In genomic region chr17:8160224-8160577, GRCh38 we compare ENCODE assay signal across 9 cellular contexts. TPM values are rescaled to one million over a fixed set of nuclear protein-coding genes. Genes with fewer than 3 reads are reported as not detected.
DNase-seq lines count a peak whose midpoint lies in the region; ATAC-seq and TF ChIP-seq lines count a peak whose summit lies in the region.
"Had no signal": no experiment of that assay in that cellular context is flagged by ENCODE, and none has a peak within 500 bp of the region (broad histone marks: within the 10 kb centered on the region; RNA-seq: fewer than 3 reads in every experiment).

No MANE protein-coding gene starts in this region.

- no peak for TF ChIP-seq EP300 in transverse colon (IDR thresholded peaks at IDR 0.05; ENCODE audit: low read depth)

- H3K9me3 ChIP-seq in heart left ventricle, result no peaks in the 10 kb centered on the region
- H3K9me3 ChIP-seq in adrenal gland (replicated peaks in 1 of 3), result no peaks in the 10 kb centered on the region
- no peaks in the 10 kb centered on the region for H3K9me3 ChIP-seq in transverse colon

- H3K9me3 Mint-ChIP-seq in natural killer cell, result no peaks in the 10 kb centered on the region

- peaks cover 47 to 65% of the 10 kb centered on the region in 2 donors for H3K4me1 Mint-ChIP-seq in natural killer cell

- H3K27me3 Mint-ChIP-seq in natural killer cell (ENCODE audit: low read depth in 2 of 2), result no peaks in the 10 kb centered on the region

- no peak for ATAC-seq in left cardiac atrium
- ATAC-seq in heart left ventricle, result no peak
- ATAC-seq in natural killer cell, result no peak
- ATAC-seq in GM18520 (IDR thresholded peaks at IDR 0.05; ENCODE audit: unreplicated experiment), result no peak

- H3K4me3 ChIP-seq in heart left ventricle (no peak overlapping the region), adrenal gland (no peak overlapping the region), transverse colon (no peak overlapping the region)

- H3K27ac Mint-ChIP-seq in natural killer cell, result no peak overlapping the region

- 54 to 65% (median 58%) methylated on average over 4 of the region's 4 CpGs for WGBS in heart left ventricle, 4 donors
- 51 to 59% (median 52%) methylated on average over 3 to 4 of the region's 4 CpGs for WGBS in adrenal gland, 4 donors
- WGBS in transverse colon (ENCODE audit: low coverage in 1 of 2), 2 donors, result 52 to 85% methylated on average over 2 to 4 of the region's 4 CpGs

- H3K27ac ChIP-seq in heart left ventricle (peak overlapping the region in 6 of 12 donors; percentile 47 to 100 (median 100)), adrenal gland (peak overlapping the region in 3 of 5 donors; percentile 16 to 100 (median 29)), transverse colon (peak overlapping the region; percentile 93 to 100 (median 97))

- intact Hi-C loops in left cardiac atrium (cut with DNase I), result no loop called here
- intact Hi-C loops in heart left ventricle (cut with DNase I), result loop anchor here in 3 of 10 donors (5.0 kb wide), 1 partner anchor 38 kb away; the partner anchor contains the start of gene HES7 (in 3 of the 3)
- intact Hi-C loops in adrenal gland (cut with DNase I), result no loop called here
- intact Hi-C loops in natural killer cell (cut with micrococcal nuclease), result no loop called here
- intact Hi-C loops in transverse colon (cut with DNase I; ENCODE audit: low total_unique reads), result no loop called here

- H3K4me3 Mint-ChIP-seq in natural killer cell, result peak overlapping the region; percentile 82

- H3K36me3 ChIP-seq in heart left ventricle, result peaks cover 0 to 33% (median 22%) of the 10 kb centered on the region in 9 donors
- peaks cover 0 to 20% of the 10 kb centered on the region in 2 donors for H3K36me3 ChIP-seq in adrenal gland (replicated peaks in 1 of 2)
- H3K36me3 ChIP-seq in transverse colon, result peaks cover 0 to 3% (median 0%) of the 10 kb centered on the region in 4 donors

- no peak for TF ChIP-seq CTCF in heart left ventricle (IDR thresholded peaks at IDR 0.05)
- TF ChIP-seq CTCF in adrenal gland (IDR thresholded peaks at IDR 0.05), result no peak
- no peak for TF ChIP-seq CTCF in natural killer cell (IDR thresholded peaks at IDR 0.05)
- no peak for TF ChIP-seq CTCF in transverse colon (IDR thresholded peaks at IDR 0.05)

- H3K36me3 Mint-ChIP-seq in natural killer cell, result no peaks in the 10 kb centered on the region

- no peaks in the 10 kb centered on the region for H3K27me3 ChIP-seq in heart left ventricle
- H3K27me3 ChIP-seq in adrenal gland, result no peaks in the 10 kb centered on the region
- H3K27me3 ChIP-seq in transverse colon, result no peaks in the 10 kb centered on the region

- DNase-seq in left cardiac atrium (peak; percentile 12), heart left ventricle (no peak), adrenal gland (no peak), natural killer cell (no peak), transverse colon (no peak), foreskin melanocyte (no peak)
- DNase-seq in activated CD4-positive, alpha-beta T cell treated with anti-CD3 and anti-CD28 coated beads for 1 hour, result no peak
- DNase-seq: NCI-H774 had no signal

- in situ Hi-C loops in transverse colon (cut with MboI; ENCODE audit: low pct_ligation_motif_present in 1 of 4, low pct_unique_long_range_greater_than_20kb in 1 of 4, low sequenced_read_pairs in 3 of 4), result no loop called here

- H3K4me1 ChIP-seq in heart left ventricle (peaks cover 25 to 74% (median 47%) of the 10 kb centered on the region in 12 donors), adrenal gland (replicated peaks in 1 of 2) (peaks cover 36 to 48% of the 10 kb centered on the region in 2 donors), transverse colon (peaks cover 33 to 66% (median 48%) of the 10 kb centered on the region in 4 donors)

- TF ChIP-seq POLR2A in heart left ventricle (IDR thresholded peaks at IDR 0.05) (no peak), adrenal gland (IDR thresholded peaks at IDR 0.05) (no peak), transverse colon (IDR thresholded peaks at IDR 0.05) (no peak)

RNA-seq across cellular contexts. Expression of gene VAMP2, which starts 2.5 kb away (rescaled TPM):
- total RNA-seq in left cardiac atrium, result 10 to 100 TPM; 59.1 to 72.3 TPM
- total RNA-seq in heart left ventricle, result 10 to 100 TPM; 21.5 to 67.2 (median 51.1) TPM
- 10 to 100 TPM; 49.0 to 50.6 TPM for polyA plus RNA-seq in heart left ventricle
- 100 to 1,000 TPM in 2 of 8 donors, 10 to 100 TPM in 6; 18.8 to 139 (median 61.5) TPM for total RNA-seq in adrenal gland
- 100 to 1,000 TPM in 1 of 3 donors, 10 to 100 TPM in 2; 65.8 to 206 (median 81.2) TPM for polyA plus RNA-seq in adrenal gland
- 100 to 1,000 TPM; 191 to 315 (median 234) TPM for total RNA-seq in natural killer cell
- 10 to 100 TPM; 20.9 to 49.4 (median 30.1) TPM for total RNA-seq in transverse colon

RNA-seq across cellular contexts. Expression of gene PER1, which starts 8.0 kb away (rescaled TPM):
- 100 to 1,000 TPM; 125 to 134 TPM for total RNA-seq in left cardiac atrium
- total RNA-seq in heart left ventricle, result 100 to 1,000 TPM in 3 of 9 donors, 10 to 100 TPM in 6; 40.2 to 132 (median 86.3) TPM
- 100 to 1,000 TPM in 1 of 2 donors, 10 to 100 TPM in 1; 96.2 to 164 TPM for polyA plus RNA-seq in heart left ventricle
- total RNA-seq in adrenal gland, result 100 to 1,000 TPM in 5 of 8 donors, 10 to 100 TPM in 3; 40.1 to 295 (median 108) TPM
- polyA plus RNA-seq in adrenal gland, result 100 to 1,000 TPM in 2 of 3 donors, 10 to 100 TPM in 1; 12.4 to 360 (median 161) TPM
- total RNA-seq in natural killer cell, result 1,000 to 10,000 TPM in 1 of 3 donors, 100 to 1,000 TPM in 2; 636 to 1,422 (median 923) TPM
- 100 to 1,000 TPM in 2 of 4 donors, 10 to 100 TPM in 2; 55.9 to 211 (median 109) TPM for total RNA-seq in transverse colon

RNA-seq across cellular contexts. Expression of gene TMEM107, which starts 16.0 kb away (rescaled TPM):
- total RNA-seq in left cardiac atrium (1 to 10 TPM; 6.8 to 8.0 TPM), heart left ventricle (10 to 100 TPM in 3 of 9 donors, 1 to 10 TPM in 6; 5.3 to 16.4 (median 8.4) TPM), adrenal gland (10 to 100 TPM in 7 of 8 donors, 1 to 10 TPM in 1; 6.2 to 31.9 (median 20.1) TPM), natural killer cell (100 to 1,000 TPM in 1 of 3 donors, 10 to 100 TPM in 2; 48.9 to 101 (median 96.1) TPM), transverse colon (10 to 100 TPM in 2 of 4 donors, 1 to 10 TPM in 2; 1.5 to 74.6 (median 18.3) TPM)
- polyA plus RNA-seq in heart left ventricle (1 to 10 TPM; 3.8 to 8.9 TPM), adrenal gland (10 to 100 TPM in 2 of 3 donors, 1 to 10 TPM in 1; 8.3 to 14.0 (median 11.9) TPM)

RNA-seq across cellular contexts. Expression of gene BORCS6, which starts 29.8 kb away (rescaled TPM):
- total RNA-seq in left cardiac atrium (1 to 10 TPM; 5.8 to 8.9 TPM), heart left ventricle (10 to 100 TPM in 3 of 9 donors, 1 to 10 TPM in 6; 6.1 to 13.5 (median 8.1) TPM), adrenal gland (10 to 100 TPM; 10.5 to 29.7 (median 15.2) TPM), natural killer cell (10 to 100 TPM; 10.2 to 15.6 (median 11.6) TPM), transverse colon (10 to 100 TPM in 3 of 4 donors, 1 to 10 TPM in 1; 3.2 to 17.1 (median 12.7) TPM)
- polyA plus RNA-seq in heart left ventricle (10 to 100 TPM in 1 of 2 donors, 1 to 10 TPM in 1; 5.1 to 12.9 TPM), adrenal gland (1 to 10 TPM; 3.3 to 5.3 (median 5.0) TPM)

RNA-seq across cellular contexts. Expression of gene HES7, which starts 36.3 kb away (rescaled TPM):
- under 1 TPM; 0.38 to 0.47 TPM for total RNA-seq in left cardiac atrium
- total RNA-seq in heart left ventricle, result under 1 TPM in 4 of 9 donors, not detected in 5; 0.17 to 0.76 (median 0.44) TPM
- polyA plus RNA-seq in heart left ventricle, result under 1 TPM; 0.23 to 0.40 TPM
- under 1 TPM in 2 of 8 donors, not detected in 6; 0.29 to 0.34 TPM for total RNA-seq in adrenal gland
- polyA plus RNA-seq in adrenal gland, result 1 to 10 TPM in 1 of 3 donors, under 1 TPM in 1, not detected in 1; 0.32 to 1.0 TPM
- total RNA-seq in natural killer cell, result under 1 TPM; 0.50 to 0.77 (median 0.61) TPM
- not detected for total RNA-seq in transverse colon
